Comparison of ENCODE assay signal across 8 cellular contexts in the genomic region with DNA sequence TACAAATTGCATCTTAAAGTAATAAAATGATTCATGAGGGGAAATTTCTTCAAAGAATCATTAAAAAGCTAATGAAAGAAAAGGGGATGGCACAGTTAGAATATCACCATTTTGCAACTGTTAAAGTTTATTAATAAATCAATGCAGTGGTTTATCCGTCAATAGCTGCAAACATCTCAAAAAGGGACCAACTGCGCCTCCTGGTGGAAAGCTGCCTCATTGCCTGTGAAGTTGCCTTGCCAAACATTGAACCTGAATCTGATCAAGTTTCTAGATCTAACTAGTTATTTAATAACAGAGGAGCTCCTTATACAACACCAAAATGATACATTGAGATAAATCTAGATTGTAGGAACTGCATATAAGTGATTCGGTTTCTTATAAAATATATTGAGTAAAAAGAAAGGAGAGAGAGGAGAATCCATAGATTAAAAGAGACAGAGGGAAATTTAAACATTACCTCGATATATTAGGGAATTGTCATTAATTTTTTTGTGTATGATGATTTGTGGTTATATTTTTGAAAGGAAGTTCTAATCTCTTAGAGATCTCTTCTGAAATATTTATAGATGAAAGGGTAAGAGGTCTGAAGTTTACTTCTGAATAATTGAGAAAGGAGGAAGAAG. TPM values are rescaled to one million over a fixed set of nuclear protein-coding genes. Genes with fewer than 3 reads are reported as not detected.
DNase-seq lines count a peak whose midpoint lies in the region; ATAC-seq and TF ChIP-seq lines count a peak whose summit lies in the region.

No MANE protein-coding gene starts in this region.

- no peak overlapping the region for H3K27ac ChIP-seq in PC-3 (ENCODE audit: low read length)
- H3K27ac ChIP-seq in testis, result peak overlapping the region in 1 of 2 donors; percentile 15

- H3F3A ChIP-seq in PC-3 (ENCODE audit: low read length, unreplicated experiment), result no peaks in the 10 kb centered on the region

- H3K9ac ChIP-seq in PC-3 (ENCODE audit: low read length), result no peak overlapping the region

- no peaks in the 10 kb centered on the region for H4K20me1 ChIP-seq in PC-3 (ENCODE audit: low read length)

- H3K27me3 ChIP-seq in PC-3 (ENCODE audit: low read length), result no peaks in the 10 kb centered on the region
- H3K27me3 ChIP-seq in testis, result no peaks in the 10 kb centered on the region

- no peaks in the 10 kb centered on the region for H3K79me2 ChIP-seq in PC-3 (ENCODE audit: low read length)

- H3K9me2 ChIP-seq in PC-3 (replicated peaks; ENCODE audit: low read length), result no peaks in the 10 kb centered on the region

- H3K4me1 ChIP-seq in PC-3 (ENCODE audit: insufficient read depth, low read length), result no peaks in the 10 kb centered on the region; the same call in 1 of the 2 replicates
- peaks cover 5% of the 10 kb centered on the region for H3K4me1 ChIP-seq in testis

- no peaks in the 10 kb centered on the region for H3K36me3 Mint-ChIP-seq in activated T-cell treated with anti-CD3 and anti-CD28 coated beads, Interleukin-2, amount 50 U/mL, for 72 hours (ENCODE audit: insufficient read depth in 2 of 2)

- DNase-seq in GM10248 (ENCODE audit: extremely low spot score) (peak; percentile 50), PC-3 (peak; percentile 67), fibroblast of pulmonary artery (ENCODE audit: low read depth) (peak; percentile 77), occipital lobe (lab: John Stamatoyannopoulos, UW) (peak; percentile 31), testis (peak; percentile 88), GDM1 (lab: John Stamatoyannopoulos, UW) (no peak)
- DNase-seq in activated T-cell treated with anti-CD3 and anti-CD28 coated beads, Interleukin-2, amount 50 U/mL, for 72 hours, result peak; percentile 75 to 79

- peaks cover 19% of the 10 kb centered on the region for H3K27me3 Mint-ChIP-seq in activated T-cell treated with anti-CD3 and anti-CD28 coated beads, Interleukin-2, amount 50 U/mL, for 72 hours (ENCODE audit: low read depth)

- H3K27ac Mint-ChIP-seq in activated T-cell treated with anti-CD3 and anti-CD28 coated beads, Interleukin-2, amount 50 U/mL, for 72 hours, result peak overlapping the region; percentile 79

- WGBS in testis, 2 donors, result 20 to 27% methylated on average over 4 of the region's 4 CpGs

- H3K4me3 Mint-ChIP-seq in activated T-cell treated with anti-CD3 and anti-CD28 coated beads, Interleukin-2, amount 50 U/mL, for 72 hours, result no peak overlapping the region

- no peak for TF ChIP-seq POLR2A in testis (IDR thresholded peaks at IDR 0.05)

- ATAC-seq in HG03521 (IDR thresholded peaks at IDR 0.05; ENCODE audit: unreplicated experiment) (peak; percentile 58), PC-3 (no peak)
- peak; percentile 35 to 56 for ATAC-seq in activated T-cell treated with anti-CD3 and anti-CD28 coated beads, Interleukin-2, amount 50 U/mL, for 72 hours (replicated peaks in 1 of 2)

- H3K9me3 ChIP-seq in PC-3 (ENCODE audit: low read length) (no peaks in the 10 kb centered on the region), testis (no peaks in the 10 kb centered on the region)

- no peaks in the 10 kb centered on the region for H3K9me3 Mint-ChIP-seq in activated T-cell treated with anti-CD3 and anti-CD28 coated beads, Interleukin-2, amount 50 U/mL, for 72 hours

- no peak overlapping the region for H3K4me2 ChIP-seq in PC-3 (ENCODE audit: low read length)

- TF ChIP-seq CTCF in GM10248 (IDR thresholded peaks at IDR 0.05; ENCODE audit: control extremely low read depth, extremely low read depth, low read depth, missing control alignments) (peak; percentile 94), PC-3 (conservative IDR thresholded peaks at IDR 0.05; ENCODE audit: low read depth, low read length) (peak; percentile 86), fibroblast of pulmonary artery (IDR thresholded peaks at IDR 0.05; ENCODE audit: low read length, missing control alignments) (peak; percentile 98), testis (IDR thresholded peaks at IDR 0.05) (peak; percentile 82 to 91 (median 90))

- H3K4me1 Mint-ChIP-seq in activated T-cell treated with anti-CD3 and anti-CD28 coated beads, Interleukin-2, amount 50 U/mL, for 72 hours (ENCODE audit: low read depth), result peaks cover 8% of the 10 kb centered on the region

- H3K4me3 ChIP-seq in PC-3 (ENCODE audit: low read length) (no peak overlapping the region), fibroblast of pulmonary artery (replicated peaks; ENCODE audit: low read depth, low read length) (no peak overlapping the region), testis (no peak overlapping the region)

- intact Hi-C loops in PC-3 (cut with micrococcal nuclease), result loop anchor here (1.0 kb wide), 1 partner anchor 202 kb away; no protein-coding TSS in a partner anchor
- intact Hi-C loops in testis (cut with DNase I; ENCODE audit: low total_unique reads), result loop anchor here (5.0 to 10.0 kb wide), 2 partner anchors 198 to 385 kb away; a partner anchor contains a TSS

- POLR2A ChIA-PET in GM10248 (lab: Yijun Ruan, JAX) (no interaction called here), PC-3 (lab: Charles Lee; ENCODE audit: unreplicated experiment) (no interaction called here)

- H3K36me3 ChIP-seq in PC-3 (ENCODE audit: low read depth, low read length), result no peaks in the 10 kb centered on the region
- H3K36me3 ChIP-seq in testis (ENCODE audit: low read depth, missing control alignments), result no peaks in the 10 kb centered on the region

- CTCF ChIA-PET in GM10248 (lab: Yijun Ruan, JAX) (interaction anchor here (0.6 to 20.3 kb wide), 46 partner anchors 10 to 445 kb away, joined by 3 to 872 read pairs (median 4); a partner anchor contains a TSS), PC-3 (lab: Charles Lee) (interaction anchor here (0.5 to 2.7 kb wide), 4 partner anchors 11 to 204 kb away, joined by 3 to 22 read pairs (median 4); no protein-coding TSS in a partner anchor)

- BruUV-seq in PC-3 (replicated peaks; lab: Mats Ljungman, UMichigan), result no TSS peak

- no peak overlapping the region for H2AFZ ChIP-seq in PC-3 (ENCODE audit: low read length)

RNA-seq across cellular contexts. Expression of a gene that starts 6.9 kb away (rescaled TPM):
- 83.9 and 86.4 TPM in 2 replicates for total RNA-seq in PC-3 (2014; rRNA removed)
- total RNA-seq in activated T-cell treated with anti-CD3 and anti-CD28 coated beads, Interleukin-2, amount 50 U/mL, for 72 hours, result 10 to 100 TPM; 29.2 to 31.7 TPM
- 43.2 TPM for total RNA-seq in occipital lobe
- total RNA-seq in testis, result 10 to 100 TPM; 56.4 to 61.8 TPM
- polyA plus RNA-seq in testis (ENCODE audit: insufficient read depth, low read depth, low replicate concordance), result 97.9 TPM

RNA-seq across cellular contexts. Expression of a gene that starts 27.4 kb away (rescaled TPM):
- 11.2 and 11.4 TPM in 2 replicates for total RNA-seq in PC-3 (2014; rRNA removed)
- total RNA-seq in activated T-cell treated with anti-CD3 and anti-CD28 coated beads, Interleukin-2, amount 50 U/mL, for 72 hours, result 10 to 100 TPM; 12.8 to 13.8 TPM
- total RNA-seq in occipital lobe, result 49.9 TPM
- total RNA-seq in testis, result 10 to 100 TPM; 35.4 to 35.9 TPM
- polyA plus RNA-seq in testis (ENCODE audit: insufficient read depth, low read depth, low replicate concordance), result 10.8 TPM

RNA-seq across cellular contexts. Expression of a gene that starts 27.7 kb away (rescaled TPM):
- total RNA-seq in PC-3 (2014; rRNA removed) (0.98 and 3.0 TPM in 2 replicates), occipital lobe (4.4 TPM), testis (10 to 100 TPM; 24.8 to 43.3 TPM)
- total RNA-seq in activated T-cell treated with anti-CD3 and anti-CD28 coated beads, Interleukin-2, amount 50 U/mL, for 72 hours, result 10 to 100 TPM; 54.4 to 63.5 TPM
- polyA plus RNA-seq in testis (ENCODE audit: insufficient read depth, low read depth, low replicate concordance), result 58.6 TPM

RNA-seq across cellular contexts. Expression of a gene that starts 53.8 kb away (rescaled TPM):
- 2.6 and 5.4 TPM in 2 replicates for total RNA-seq in PC-3 (2014; rRNA removed)
- 1 to 10 TPM; 7.9 to 8.6 TPM for total RNA-seq in activated T-cell treated with anti-CD3 and anti-CD28 coated beads, Interleukin-2, amount 50 U/mL, for 72 hours
- 10.9 TPM for total RNA-seq in occipital lobe
- total RNA-seq in testis, result 10 to 100 TPM in 1 of 2 donors, 1 to 10 TPM in 1; 8.4 to 10.2 TPM
- 4.9 TPM for polyA plus RNA-seq in testis (ENCODE audit: insufficient read depth, low read depth, low replicate concordance)

RNA-seq across cellular contexts. Expression of a gene that starts 55.6 kb away (rescaled TPM):
- total RNA-seq in PC-3 (2014; rRNA removed) (0.23 TPM in 1 of 2 replicates, not detected in the other), occipital lobe (0.78 TPM), testis (1 to 10 TPM; 4.8 to 5.7 TPM)
- under 1 TPM in 1 of 2 donors, not detected in 1; 0.05 TPM for total RNA-seq in activated T-cell treated with anti-CD3 and anti-CD28 coated beads, Interleukin-2, amount 50 U/mL, for 72 hours
- polyA plus RNA-seq in testis (ENCODE audit: insufficient read depth, low read depth, low replicate concordance), result 3.0 TPM
